ENCODE assay signal across 1 cellular context in the genomic region with DNA sequence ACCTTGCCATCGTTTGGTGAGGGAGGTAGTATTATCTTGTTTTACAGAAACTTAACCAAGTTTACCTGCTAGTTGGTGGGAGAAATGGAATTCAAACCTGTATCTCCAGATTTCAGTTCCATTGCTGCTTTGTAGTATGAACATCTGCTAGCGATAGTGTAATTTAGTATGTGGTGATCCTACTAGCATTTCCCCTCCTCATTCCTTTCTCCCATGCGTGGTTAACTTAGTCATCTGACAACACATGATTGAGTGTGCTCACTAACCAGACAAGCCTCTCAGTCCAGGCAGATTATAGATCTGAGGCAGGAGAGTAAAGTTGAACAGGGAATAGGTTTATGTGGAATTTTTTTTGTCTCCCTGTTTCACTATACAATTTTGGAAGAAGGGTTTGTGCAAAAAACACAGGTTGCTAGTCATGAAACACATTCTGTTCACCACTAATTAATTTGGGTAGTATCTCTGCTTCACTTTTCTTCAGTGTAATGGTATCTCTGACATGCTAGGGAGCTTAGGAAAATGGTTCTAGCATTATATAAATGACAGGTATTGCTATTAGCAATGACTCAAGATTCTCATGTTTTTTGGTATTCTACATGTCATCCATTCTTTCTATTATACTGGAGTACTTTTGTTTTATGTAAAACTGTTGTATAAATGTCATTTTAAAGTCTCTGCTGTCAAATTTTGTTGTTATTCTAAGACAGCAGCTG.
TF ChIP-seq lines count a peak whose summit lies in the region.

No MANE protein-coding gene starts in this region.

TF ChIP-seq in SK-N-SH, 30 proteins besides CTCF, POLR2A, EP300 and RAD21 (continued from another document):
- TF ChIP-seq, protein P1, sequence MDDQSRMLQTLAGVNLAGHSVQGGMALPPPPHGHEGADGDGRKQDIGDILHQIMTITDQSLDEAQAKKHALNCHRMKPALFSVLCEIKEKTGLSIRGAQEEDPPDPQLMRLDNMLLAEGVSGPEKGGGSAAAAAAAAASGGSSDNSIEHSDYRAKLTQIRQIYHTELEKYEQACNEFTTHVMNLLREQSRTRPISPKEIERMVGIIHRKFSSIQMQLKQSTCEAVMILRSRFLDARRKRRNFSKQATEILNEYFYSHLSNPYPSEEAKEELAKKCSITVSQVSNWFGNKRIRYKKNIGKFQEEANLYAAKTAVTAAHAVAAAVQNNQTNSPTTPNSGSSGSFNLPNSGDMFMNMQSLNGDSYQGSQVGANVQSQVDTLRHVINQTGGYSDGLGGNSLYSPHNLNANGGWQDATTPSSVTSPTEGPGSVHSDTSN (IDR thresholded peaks at IDR 0.05): peak; percentile 98
- TF ChIP-seq TCF12 (IDR thresholded peaks at IDR 0.05): peak; percentile 92
- TF ChIP-seq, protein P2, sequence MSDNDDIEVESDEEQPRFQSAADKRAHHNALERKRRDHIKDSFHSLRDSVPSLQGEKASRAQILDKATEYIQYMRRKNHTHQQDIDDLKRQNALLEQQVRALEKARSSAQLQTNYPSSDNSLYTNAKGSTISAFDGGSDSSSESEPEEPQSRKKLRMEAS (IDR thresholded peaks at IDR 0.05; ENCODE audit: low read depth): peak; percentile 62; the same call in 1 of the 2 replicates
- TF ChIP-seq MXI1 (IDR thresholded peaks at IDR 0.05; ENCODE audit: low read depth, low read length): no peak
- TF ChIP-seq NFIC (IDR thresholded peaks at IDR 0.05; ENCODE audit: borderline replicate concordance): no peak
- TF ChIP-seq POLR2AphosphoS5 (IDR thresholded peaks at IDR 0.05; ENCODE audit: low read depth, low read length): peak; percentile 67; the same call in 1 of the 2 replicates
- TF ChIP-seq SIN3A (IDR thresholded peaks at IDR 0.05; ENCODE audit: borderline replicate concordance, low read depth, low read length): 0 out of 2 replicates have a peak, but pooled peaks have one; percentile 56
